In genomic region chr6:43246301-43247114, GRCh38 we compare ENCODE assay signal across 1 cellular context.
TF ChIP-seq lines count a peak whose summit lies in the region.

No MANE protein-coding gene starts in this region.

TF ChIP-seq in HepG2, 621 proteins besides CTCF, POLR2A, EP300 and RAD21 (continued from another document):
- TF ChIP-seq ATF1 (CRISPR knock-in tag; IDR thresholded peaks at IDR 0.05) = 0 out of 2 replicates have a peak, but pooled peaks have one; percentile 23
- TF ChIP-seq ZNF550 (CRISPR knock-in tag; IDR thresholded peaks at IDR 0.05; ENCODE audit: borderline replicate concordance) = peak; percentile 23; the same call in 1 of the 2 replicates
- no peak for TF ChIP-seq RFX5 (IDR thresholded peaks at IDR 0.05; ENCODE audit: low read depth, low read length)
- TF ChIP-seq ZMYM4 (CRISPR knock-in tag; IDR thresholded peaks at IDR 0.05) = 0 out of 2 replicates have a peak, but pooled peaks have one; percentile 20
- no peak for TF ChIP-seq ZNF143 (CRISPR knock-in tag; IDR thresholded peaks at IDR 0.05)
- TF ChIP-seq CBX5 (CRISPR knock-in tag; IDR thresholded peaks at IDR 0.05; ENCODE audit: borderline replicate concordance) = no peak
- TF ChIP-seq ZFP36 (IDR thresholded peaks at IDR 0.05; ENCODE audit: borderline replicate concordance, low read depth, low read length, partially characterized antibody) = no peak
- 0 out of 2 replicates have a peak, but pooled peaks have one; percentile 52 for TF ChIP-seq MYC (CRISPR knock-in tag; IDR thresholded peaks at IDR 0.05; ENCODE audit: borderline replicate concordance)
- TF ChIP-seq ZNF235 (CRISPR knock-in tag; IDR thresholded peaks at IDR 0.05; ENCODE audit: borderline replicate concordance) = peak; percentile 70; the same call in 1 of the 2 replicates
- TF ChIP-seq MIER3 (CRISPR knock-in tag; IDR thresholded peaks at IDR 0.05; ENCODE audit: borderline replicate concordance) = 0 out of 2 replicates have a peak, but pooled peaks have one; percentile 8
- TF ChIP-seq ZNF501 (CRISPR knock-in tag; IDR thresholded peaks at IDR 0.05) = no peak; the same call in 1 of the 2 replicates
- no peak for TF ChIP-seq MLLT10 (CRISPR knock-in tag; IDR thresholded peaks at IDR 0.05)
- no peak for TF ChIP-seq KDM6A (CRISPR knock-in tag; IDR thresholded peaks at IDR 0.05; ENCODE audit: low read depth)
- peak; percentile 47; the same call in 1 of the 2 replicates for TF ChIP-seq ZMYM3 (CRISPR knock-in tag; IDR thresholded peaks at IDR 0.05)
- peak; percentile 96 for TF ChIP-seq PRDM10 (CRISPR knock-in tag; IDR thresholded peaks at IDR 0.05; ENCODE audit: low read depth)
- TF ChIP-seq ZFAT (CRISPR knock-in tag; conservative IDR thresholded peaks at IDR 0.05) = no peak
- no peak for TF ChIP-seq DPF2 (CRISPR knock-in tag; IDR thresholded peaks at IDR 0.05; ENCODE audit: borderline replicate concordance, low read depth)
- TF ChIP-seq SMAD3 (CRISPR knock-in tag; IDR thresholded peaks at IDR 0.05) = no peak
- TF ChIP-seq ZNF777 (CRISPR knock-in tag; IDR thresholded peaks at IDR 0.05) = no peak
- TF ChIP-seq ADNP (CRISPR knock-in tag; IDR thresholded peaks at IDR 0.05) = no peak
- peak; percentile 89 for TF ChIP-seq ZNF276 (CRISPR knock-in tag; IDR thresholded peaks at IDR 0.05; ENCODE audit: low read depth)
- no peak for TF ChIP-seq HIC2 (CRISPR knock-in tag; IDR thresholded peaks at IDR 0.05; ENCODE audit: low read depth)
- 0 out of 2 replicates have a peak, but pooled peaks have one; percentile 2 for TF ChIP-seq MTF2 (CRISPR knock-in tag; IDR thresholded peaks at IDR 0.05; ENCODE audit: borderline replicate concordance)
- peak; percentile 20; the same call in 1 of the 2 replicates for TF ChIP-seq NRL (CRISPR knock-in tag; IDR thresholded peaks at IDR 0.05; ENCODE audit: borderline replicate concordance)
- peak; percentile 47; the same call in 1 of the 2 replicates for TF ChIP-seq DMAP1 (CRISPR knock-in tag; IDR thresholded peaks at IDR 0.05)
